28 cellular contexts compared by ENCODE assay signal in genomic region chr5:82244151-82244550, GRCh38.
"Had no signal": no experiment of that assay in that cellular context is flagged by ENCODE, and none has a peak within 500 bp of the region (broad histone marks: within the 10 kb centered on the region; RNA-seq: fewer than 3 reads in every experiment).

No MANE protein-coding gene starts in this region.

- H3K36me3 ChIP-seq: left ventricle myocardium inferior, neural progenitor cell, neutrophil, ovary, right atrium auricular region, right lobe of liver, uterus had no signal

- H3K9me3 ChIP-seq: neutrophil, ovary, right lobe of liver had no signal

- H3K27ac Mint-ChIP-seq: immature natural killer cell; mesothelial cell of epicardium; natural killer cell; nephron progenitor cell; neural progenitor cell; progenitor cell of endocrine pancreas; stimulated activated memory B cell treated with anti-CD40 and anti-IgM and Interleukin-4, amounts not matched to agents 10 μg/mL and 1 μg/mL and 100 μg/mL, for 72 hours; stimulated activated naive CD8-positive, alpha-beta T cell treated with anti-CD3 and anti-CD28 coated beads, Interleukin-15, amount 100 ng/mL, for 72 hours; type B pancreatic cell had no signal

- ATAC-seq: natural killer cell; right lobe of liver; stimulated activated memory B cell treated with anti-CD40 and anti-IgM and Interleukin-4, amounts not matched to agents 10 μg/mL and 1 μg/mL and 100 μg/mL, for 72 hours; stimulated activated naive CD8-positive, alpha-beta T cell treated with anti-CD3 and anti-CD28 coated beads, Interleukin-15, amount 100 ng/mL, for 72 hours had no signal

- H3K9ac ChIP-seq: neural progenitor cell had no signal

- H2AFZ ChIP-seq: neural progenitor cell had no signal

- DNase-seq: hypothalamus; immature natural killer cell; left ventricle myocardium inferior; mesendoderm; naive B cell; natural killer cell; nephron progenitor cell; occipital lobe; ovary; right lobe of liver; stimulated activated CD4-positive, alpha-beta T cell treated with anti-CD3 and anti-CD28 coated beads, Interleukin-1b, Interleukin-23, amount 100 ng/mL, for 48 hours; stimulated activated CD4-positive, alpha-beta T cell treated with anti-CD3 and anti-CD28 coated beads, Interleukin-2, amount 100 ng/mL, for 48 hours; stimulated activated CD4-positive, alpha-beta T cell treated with anti-CD3 and anti-CD28 coated beads, Interleukin-4, amount 100 ng/mL, for 4 hours; stimulated activated CD8-positive, alpha-beta memory T cell treated with anti-CD3 and anti-CD28 coated beads, Interleukin-4, amount 100 ng/mL, for 48 hours; stimulated activated naive CD4-positive, alpha-beta T cell treated with Interleukin-2 at 50 U/mL for 16 hours; stimulated activated naive CD8-positive, alpha-beta T cell treated with anti-CD3 and anti-CD28 coated beads, Interleukin-15, amount 100 ng/mL, for 72 hours; substantia nigra; uterus had no signal

- H3K4me1 ChIP-seq: left ventricle myocardium inferior, neural progenitor cell, right atrium auricular region, right lobe of liver, tibial nerve, uterus had no signal

- H3K4me2 ChIP-seq: neural progenitor cell, smooth muscle cell had no signal

- H3K4me3 Mint-ChIP-seq: immature natural killer cell; mesothelial cell of epicardium; naive B cell; natural killer cell; nephron progenitor cell; neural progenitor cell; stimulated activated memory B cell treated with anti-CD40 and anti-IgM and Interleukin-4, amounts not matched to agents 10 μg/mL and 1 μg/mL and 100 μg/mL, for 72 hours; stimulated activated naive CD8-positive, alpha-beta T cell treated with anti-CD3 and anti-CD28 coated beads, Interleukin-15, amount 100 ng/mL, for 72 hours; type B pancreatic cell had no signal

- H3K27ac ChIP-seq: left ventricle myocardium inferior, neural progenitor cell, neutrophil, ovary, right atrium auricular region, right lobe of liver, tibial nerve, uterus had no signal

- H3K4me1 Mint-ChIP-seq: immature natural killer cell; mesothelial cell of epicardium; naive B cell; natural killer cell; nephron progenitor cell; neural progenitor cell; stimulated activated memory B cell treated with anti-CD40 and anti-IgM and Interleukin-4, amounts not matched to agents 10 μg/mL and 1 μg/mL and 100 μg/mL, for 72 hours; stimulated activated naive CD8-positive, alpha-beta T cell treated with anti-CD3 and anti-CD28 coated beads, Interleukin-15, amount 100 ng/mL, for 72 hours had no signal

- H3K27me3 Mint-ChIP-seq: naive B cell; progenitor cell of endocrine pancreas; stimulated activated memory B cell treated with anti-CD40 and anti-IgM and Interleukin-4, amounts not matched to agents 10 μg/mL and 1 μg/mL and 100 μg/mL, for 72 hours; stimulated activated naive CD8-positive, alpha-beta T cell treated with anti-CD3 and anti-CD28 coated beads, Interleukin-15, amount 100 ng/mL, for 72 hours; type B pancreatic cell had no signal

- H3K27me3 ChIP-seq: neural progenitor cell, neutrophil, ovary, right atrium auricular region, right lobe of liver, tibial nerve, uterus had no signal

- H3K36me3 Mint-ChIP-seq: type B pancreatic cell had no signal

- H3K4me3 ChIP-seq: left ventricle myocardium inferior, lung, neural progenitor cell, ovary, right atrium auricular region, right lobe of liver, smooth muscle cell, tibial nerve, uterus had no signal
